8 cellular contexts compared by ENCODE assay signal in the genomic region with DNA sequence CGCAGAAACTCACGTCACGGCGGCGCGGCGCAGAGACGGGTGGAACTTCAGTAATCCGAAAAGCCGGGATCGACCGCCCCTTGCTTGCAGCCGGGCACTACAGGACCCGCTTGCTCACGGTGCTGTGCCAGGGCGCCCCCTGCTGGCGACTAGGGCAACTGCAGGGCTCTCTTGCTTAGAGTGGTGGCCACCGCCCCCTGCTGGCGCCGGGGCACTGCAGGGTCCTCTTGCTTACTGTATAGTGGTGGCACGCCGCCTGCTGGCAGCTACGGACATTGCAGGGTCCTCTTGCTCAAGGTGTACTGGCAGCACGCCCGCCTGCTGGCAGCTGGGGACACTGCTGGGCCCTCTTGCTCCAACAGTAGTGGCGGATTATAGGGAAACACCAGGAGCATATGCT. TPM values are rescaled to one million over a fixed set of nuclear protein-coding genes. Genes with fewer than 3 reads are reported as not detected.
DNase-seq lines count a peak whose midpoint lies in the region; ATAC-seq and TF ChIP-seq lines count a peak whose summit lies in the region.
"Not testable (repeated sequence)": the region's sequence is repeated elsewhere in the genome, so short reads cannot be mapped to it uniquely, and the experiment has no call there.

No MANE protein-coding gene starts in this region.

- intact Hi-C loops in adrenal gland (cut with DNase I) = not testable (repeated sequence)

- TF ChIP-seq EP300 in upper lobe of left lung (IDR thresholded peaks at IDR 0.05) = not testable (repeated sequence)

- not testable (repeated sequence) for H3K4me3 Mint-ChIP-seq in natural killer cell treated with Interleukin-12 subunit alpha and Interleukin-12 subunit beta and Interleukin-15 and Interleukin-18, amount 100 ng/mL, for 72 hours

- not testable (repeated sequence) for H3K4me3 ChIP-seq in GM12864 (ENCODE audit: low read depth, low read length); SU-DHL-6 (ENCODE audit: insufficient read depth, low read length, poor library complexity, severe bottlenecking); adrenal gland; upper lobe of left lung

- not testable (repeated sequence) for H4K20me1 ChIP-seq in SU-DHL-6 (ENCODE audit: low read depth, low read length)

- H3K4me1 Mint-ChIP-seq in natural killer cell treated with Interleukin-12 subunit alpha and Interleukin-12 subunit beta and Interleukin-15 and Interleukin-18, amount 100 ng/mL, for 72 hours (ENCODE audit: low read depth in 2 of 2) = not testable (repeated sequence)

- H3K79me2 ChIP-seq in SU-DHL-6 (ENCODE audit: insufficient read depth, low read length) = not testable (repeated sequence)

- ATAC-seq in foreskin keratinocyte; natural killer cell treated with Interleukin-12 subunit alpha and Interleukin-12 subunit beta and Interleukin-15 and Interleukin-18, amount 100 ng/mL, for 72 hours; upper lobe of left lung (ENCODE audit: low FRiP score in 2 of 2): not testable (repeated sequence)

- not testable (repeated sequence) for H3K27me3 ChIP-seq in SU-DHL-6 (ENCODE audit: low read length); adrenal gland; foreskin keratinocyte; upper lobe of left lung

- not testable (repeated sequence) for DNase-seq in GM12864 (ENCODE audit: low read depth); foreskin keratinocyte
- peak; percentile 51 to 74 (median 63) for DNase-seq in activated CD8-positive, alpha-beta memory T cell treated with anti-CD3 and anti-CD28 coated beads for 48 hours (ENCODE audit: low read depth in 2 of 3, low spot score in 2 of 3)
- peak; percentile 36 to 85 (median 58) for DNase-seq in adrenal gland
- peak; percentile 85 for DNase-seq in natural killer cell treated with Interleukin-12 subunit alpha and Interleukin-12 subunit beta and Interleukin-15 and Interleukin-18, amount 100 ng/mL, for 72 hours (ENCODE audit: low spot score)
- peak; percentile 75 for DNase-seq in stimulated activated CD4-positive, alpha-beta T cell treated with anti-CD3 and anti-CD28 coated beads, Interleukin-4, amount 100 ng/mL, for 24 hours
- DNase-seq in upper lobe of left lung = peak; percentile 68 to 96

- not testable (repeated sequence) for H3K36me3 Mint-ChIP-seq in natural killer cell treated with Interleukin-12 subunit alpha and Interleukin-12 subunit beta and Interleukin-15 and Interleukin-18, amount 100 ng/mL, for 72 hours

- not testable (repeated sequence) for H3K27me3 Mint-ChIP-seq in natural killer cell treated with Interleukin-12 subunit alpha and Interleukin-12 subunit beta and Interleukin-15 and Interleukin-18, amount 100 ng/mL, for 72 hours

- TF ChIP-seq CTCF in GM12864 (IDR thresholded peaks at IDR 0.05; ENCODE audit: low read depth, low read length, missing control alignments) = peak; percentile 49
- peak; percentile 13 for TF ChIP-seq CTCF in SU-DHL-6 (IDR thresholded peaks at IDR 0.05; ENCODE audit: insufficient read depth, low read length, poor library complexity, severe bottlenecking)
- peak in 1 of 6 experiments; percentile 61 for TF ChIP-seq CTCF in adrenal gland (IDR thresholded peaks at IDR 0.05)
- TF ChIP-seq CTCF in foreskin keratinocyte (conservative IDR thresholded peaks at IDR 0.05) = peak; percentile 78
- TF ChIP-seq CTCF in upper lobe of left lung (IDR thresholded peaks at IDR 0.05) = peak in 3 of 6 experiments; percentile 20 to 56 (median 48)

- not testable (repeated sequence) for H3K36me3 ChIP-seq in SU-DHL-6 (ENCODE audit: low read length); adrenal gland (replicated peaks in 1 of 2); upper lobe of left lung

- WGBS in adrenal gland, 4 donors = 30 to 70% methylated on average over 9 to 20 of the region's 26 CpGs; no CpG with 5 or more reads in 2 of the 4 donors
- WGBS in upper lobe of left lung, 2 donors = 50% methylated on average over 6 of the region's 26 CpGs; no CpG with 5 or more reads in 1 of the 2 donors

- H3K4me2 ChIP-seq in SU-DHL-6 (ENCODE audit: low read depth, low read length, poor library complexity, severe bottlenecking) = not testable (repeated sequence)

- TF ChIP-seq POLR2A in adrenal gland (IDR thresholded peaks at IDR 0.05); upper lobe of left lung (IDR thresholded peaks at IDR 0.05): not testable (repeated sequence)

- not testable (repeated sequence) for H3K9me3 Mint-ChIP-seq in natural killer cell treated with Interleukin-12 subunit alpha and Interleukin-12 subunit beta and Interleukin-15 and Interleukin-18, amount 100 ng/mL, for 72 hours

- H2AFZ ChIP-seq in SU-DHL-6 (ENCODE audit: low read depth, low read length, severe bottlenecking) = not testable (repeated sequence)

- not testable (repeated sequence) for H3K9me2 ChIP-seq in SU-DHL-6 (replicated peaks; ENCODE audit: insufficient read depth, low read length)

- not testable (repeated sequence) for H3F3A ChIP-seq in SU-DHL-6 (ENCODE audit: insufficient read depth)

- H3K27ac ChIP-seq in SU-DHL-6 (ENCODE audit: low read depth, low read length); adrenal gland; foreskin keratinocyte; upper lobe of left lung: not testable (repeated sequence)

- H3K9ac ChIP-seq in SU-DHL-6 (ENCODE audit: low read length) = not testable (repeated sequence)

- not testable (repeated sequence) for H3K4me1 ChIP-seq in adrenal gland (replicated peaks in 1 of 2); foreskin keratinocyte; upper lobe of left lung

- H3K27ac Mint-ChIP-seq in natural killer cell treated with Interleukin-12 subunit alpha and Interleukin-12 subunit beta and Interleukin-15 and Interleukin-18, amount 100 ng/mL, for 72 hours = not testable (repeated sequence)

- H3K9me3 ChIP-seq in SU-DHL-6 (ENCODE audit: insufficient read depth, low read length); adrenal gland (replicated peaks in 1 of 3); upper lobe of left lung: not testable (repeated sequence)

RNA-seq across cellular contexts. Expression of gene WASHC1, which starts 18.1 kb away (rescaled TPM):
- 10 to 100 TPM in 4 of 8 donors, 1 to 10 TPM in 4; 3.9 to 20.2 (median 9.5) TPM for total RNA-seq in adrenal gland
- 10 to 100 TPM in 2 of 3 donors, 1 to 10 TPM in 1; 5.2 to 68.5 (median 61.6) TPM for polyA plus RNA-seq in adrenal gland
- 8.9 and 10.0 TPM in 2 replicates for total RNA-seq in foreskin keratinocyte
- polyA plus RNA-seq in foreskin keratinocyte = 11.4 and 11.7 TPM in 2 replicates
- 10 to 100 TPM; 12.4 to 17.5 TPM for total RNA-seq in natural killer cell treated with Interleukin-12 subunit alpha and Interleukin-12 subunit beta and Interleukin-15 and Interleukin-18, amount 100 ng/mL, for 72 hours
- total RNA-seq in upper lobe of left lung = 10 to 100 TPM in 4 of 6 donors, 1 to 10 TPM in 2; 3.0 to 29.4 (median 26.9) TPM
